8 cellular contexts compared by ENCODE assay signal in the genomic region with DNA sequence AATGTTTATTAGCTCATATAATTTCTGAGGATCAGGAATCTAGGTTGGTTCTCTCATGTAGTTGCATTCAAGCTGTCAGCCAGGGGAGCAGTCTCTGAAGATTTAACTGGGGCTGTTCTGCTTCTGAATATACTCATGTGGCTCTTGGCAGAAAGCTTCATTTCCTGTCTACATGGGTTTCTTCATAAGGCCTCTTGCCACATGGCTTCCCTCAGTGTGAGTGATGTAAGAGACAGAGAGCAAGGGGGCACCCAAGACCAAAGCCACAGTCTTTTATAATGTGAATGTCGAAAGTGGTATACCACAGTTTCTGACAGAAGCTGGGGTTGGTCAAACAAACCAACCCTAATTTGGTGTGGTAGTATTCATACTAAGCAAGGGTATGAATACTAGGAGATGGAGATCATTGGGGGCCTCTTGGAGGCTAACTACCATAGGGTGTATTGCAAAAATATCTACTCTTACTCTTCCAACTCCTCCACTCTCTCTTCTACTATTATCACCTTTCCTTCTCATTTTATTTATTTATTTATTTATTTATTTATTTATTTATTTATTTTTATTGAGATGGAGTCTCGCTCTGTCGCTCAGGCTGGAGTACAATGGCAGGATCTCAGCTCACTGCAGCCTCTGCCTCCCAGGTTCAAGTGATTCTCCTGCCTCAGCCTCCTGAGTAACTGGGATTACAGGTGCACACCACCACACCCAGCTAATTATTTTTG.
DNase-seq lines count a peak whose midpoint lies in the region; ATAC-seq, FAIRE-seq and TF ChIP-seq lines count a peak whose summit lies in the region.

No MANE protein-coding gene starts in this region.

- H3K36me3 Mint-ChIP-seq in naive thymus-derived CD8-positive, alpha-beta T cell = peaks cover 0 to 7% (median 6%) of the 10 kb centered on the region in 3 donors

- no peaks in the 10 kb centered on the region for H3K9me3 ChIP-seq in SU-DHL-6 (ENCODE audit: insufficient read depth, low read length)

- ATAC-seq in HG02870 (IDR thresholded peaks at IDR 0.05; ENCODE audit: unreplicated experiment) = peak; percentile 75
- ATAC-seq in naive thymus-derived CD8-positive, alpha-beta T cell = peak; percentile 91 to 95

- no peak overlapping the region for H3K4me2 ChIP-seq in SU-DHL-6 (ENCODE audit: low read depth, low read length, poor library complexity, severe bottlenecking)

- H3K9me3 Mint-ChIP-seq in naive thymus-derived CD8-positive, alpha-beta T cell = peaks cover 0 to 12% (median 4%) of the 10 kb centered on the region in 9 donors

- H3K36me3 ChIP-seq in SU-DHL-6 (ENCODE audit: low read length) = no peaks in the 10 kb centered on the region

- peaks cover 12 to 34% (median 20%) of the 10 kb centered on the region in 4 donors for H3K4me1 Mint-ChIP-seq in naive thymus-derived CD8-positive, alpha-beta T cell

- no peak overlapping the region for H3K4me3 ChIP-seq in SU-DHL-6 (ENCODE audit: insufficient read depth, low read length, poor library complexity, severe bottlenecking)

- peak; percentile 5 for DNase-seq in GM19239 (ENCODE audit: insufficient read length, low spot score)
- peak in 9 of 10 donors; percentile 4 to 68 (median 38) for DNase-seq in naive thymus-derived CD8-positive, alpha-beta T cell
- no peak for DNase-seq in D721Med (ENCODE audit: insufficient read length, low spot score)
- no peak for DNase-seq in NCI-H446 (lab: John Stamatoyannopoulos, UW)
- no peak for DNase-seq in activated CD8-positive, alpha-beta memory T cell treated with anti-CD3 and anti-CD28 coated beads for 24 hours
- DNase-seq in H4 (ENCODE audit: low spot score) = no peak

- H3K27ac Mint-ChIP-seq in naive thymus-derived CD8-positive, alpha-beta T cell = peak overlapping the region in 8 of 10 donors; percentile 19 to 94 (median 54)

- peak overlapping the region in 5 of 10 donors; percentile 7 to 38 (median 32) for H3K4me3 Mint-ChIP-seq in naive thymus-derived CD8-positive, alpha-beta T cell

- no peaks in the 10 kb centered on the region for H3F3A ChIP-seq in SU-DHL-6 (ENCODE audit: insufficient read depth)

- no peaks in the 10 kb centered on the region for H3K9me2 ChIP-seq in SU-DHL-6 (replicated peaks; ENCODE audit: insufficient read depth, low read length)

- H3K27ac ChIP-seq in SU-DHL-6 (ENCODE audit: low read depth, low read length) = no peak overlapping the region; the same call in 1 of the 2 replicates

- no peaks in the 10 kb centered on the region for H4K20me1 ChIP-seq in SU-DHL-6 (ENCODE audit: low read depth, low read length)

- no peak for FAIRE-seq in GM19239 (lab: Jason Lieb, UNC)
- no peak for FAIRE-seq in D721Med (lab: Jason Lieb, UNC)

- no peaks in the 10 kb centered on the region for H3K27me3 ChIP-seq in SU-DHL-6 (ENCODE audit: low read length)

- POLR2A ChIA-PET in naive thymus-derived CD8-positive, alpha-beta T cell (lab: Charles Lee) = no interaction called here

- TF ChIP-seq CTCF in SU-DHL-6 (IDR thresholded peaks at IDR 0.05; ENCODE audit: insufficient read depth, low read length, poor library complexity, severe bottlenecking) = no peak
- no peak for TF ChIP-seq CTCF in D721Med (IDR thresholded peaks at IDR 0.05; ENCODE audit: insufficient read depth, missing control alignments)

- no peak overlapping the region for H3K9ac ChIP-seq in SU-DHL-6 (ENCODE audit: low read length)

- H2AFZ ChIP-seq in SU-DHL-6 (ENCODE audit: low read depth, low read length, severe bottlenecking) = peak overlapping the region; percentile 9

- no peaks in the 10 kb centered on the region for H3K79me2 ChIP-seq in SU-DHL-6 (ENCODE audit: insufficient read depth, low read length)

- peaks cover 0 to 6% (median 0%) of the 10 kb centered on the region in 5 donors for H3K27me3 Mint-ChIP-seq in naive thymus-derived CD8-positive, alpha-beta T cell

Comparison
In these comparisons a context has a peak if more than half of its experiments do, and no peak if none do; other contexts are left out.
1. DNase-seq: peak in GM19239 (single experiment) and naive thymus-derived CD8-positive, alpha-beta T cell (9 of 10); none in D721Med (single experiment), NCI-H446 (0 of 2), activated CD8-positive, alpha-beta memory T cell treated with anti-CD3 and anti-CD28 coated beads for 24 hours (single experiment) and H4 (single experiment).